10 cellular contexts compared by ENCODE assay signal in genomic region chr6:8017276-8017701, GRCh38. TPM values are rescaled to one million over a fixed set of nuclear protein-coding genes. Genes with fewer than 3 reads are reported as not detected.
DNase-seq lines count a peak whose midpoint lies in the region; ATAC-seq and TF ChIP-seq lines count a peak whose summit lies in the region.
"Had no signal": no experiment of that assay in that cellular context is flagged by ENCODE, and none has a peak within 500 bp of the region (broad histone marks: within the 10 kb centered on the region; RNA-seq: fewer than 3 reads in every experiment).

No MANE protein-coding gene starts in this region.

- no peak for ATAC-seq in activated naive CD8-positive, alpha-beta T cell treated with anti-CD3 and anti-CD28 coated beads, Interleukin-2, amount 50 U/mL, for 24 hours
- ATAC-seq in HG02870 (IDR thresholded peaks at IDR 0.05; ENCODE audit: unreplicated experiment) (peak; percentile 83), activated B cell treated with CpG ODN at 0.5 μM for 24 hours (ENCODE audit: low read depth) (peak; percentile 31)
- peak in 1 of 2 donors; percentile 63 for ATAC-seq in stimulated activated naive B cell treated with anti-CD40 and anti-IgM and Interleukin-4, amounts not matched to agents 10 μg/mL and 1 μg/mL and 100 μg/mL, for 72 hours (replicated peaks)

- no peak for TF ChIP-seq CTCF in activated B cell treated with CpG ODN at 0.5 μM for 24 hours (IDR thresholded peaks at IDR 0.05)

- peak overlapping the region; percentile 84 for H3K27ac Mint-ChIP-seq in activated naive CD8-positive, alpha-beta T cell
- no peak overlapping the region for H3K27ac Mint-ChIP-seq in activated naive CD8-positive, alpha-beta T cell treated with anti-CD3 and anti-CD28 coated beads, Interleukin-2, amount 50 U/mL, for 24 hours
- H3K27ac Mint-ChIP-seq in activated B cell treated with CpG ODN at 0.5 μM for 24 hours = peak overlapping the region; percentile 48
- peak overlapping the region; percentile 70 for H3K27ac Mint-ChIP-seq in stimulated activated naive B cell treated with anti-CD40 and anti-IgM and Interleukin-4, amounts not matched to agents 10 μg/mL and 1 μg/mL and 100 μg/mL, for 72 hours

- H3K4me3 Mint-ChIP-seq in activated naive CD8-positive, alpha-beta T cell = peak overlapping the region; percentile 79
- no peak overlapping the region for H3K4me3 Mint-ChIP-seq in activated naive CD8-positive, alpha-beta T cell treated with anti-CD3 and anti-CD28 coated beads, Interleukin-2, amount 50 U/mL, for 24 hours
- peak overlapping the region; percentile 68 for H3K4me3 Mint-ChIP-seq in activated B cell treated with CpG ODN at 0.5 μM for 24 hours
- H3K4me3 Mint-ChIP-seq in stimulated activated naive B cell treated with anti-CD40 and anti-IgM and Interleukin-4, amounts not matched to agents 10 μg/mL and 1 μg/mL and 100 μg/mL, for 72 hours = peak overlapping the region; percentile 34 to 79

- H3K36me3 Mint-ChIP-seq in activated naive CD8-positive, alpha-beta T cell = peaks cover 22% of the 10 kb centered on the region
- H3K36me3 Mint-ChIP-seq in activated naive CD8-positive, alpha-beta T cell treated with anti-CD3 and anti-CD28 coated beads, Interleukin-2, amount 50 U/mL, for 24 hours (ENCODE audit: low read depth) = peaks cover 18% of the 10 kb centered on the region
- H3K36me3 Mint-ChIP-seq in activated B cell treated with CpG ODN at 0.5 μM for 24 hours (ENCODE audit: low read depth) = peaks cover 47% of the 10 kb centered on the region
- H3K36me3 Mint-ChIP-seq in stimulated activated naive B cell treated with anti-CD40 and anti-IgM and Interleukin-4, amounts not matched to agents 10 μg/mL and 1 μg/mL and 100 μg/mL, for 72 hours = peaks cover 19 to 36% of the 10 kb centered on the region in 2 donors

- POLR2A ChIA-PET in activated B cell treated with CpG ODN at 0.5 μM for 24 hours (lab: Charles Lee) = interaction anchor here (0.6 kb wide), 1 partner anchor 919 kb away, joined by 3 read pairs; no protein-coding TSS in a partner anchor

- CTCF ChIA-PET in activated B cell treated with CpG ODN at 0.5 μM for 24 hours (lab: Charles Lee) = interaction anchor here (1.6 to 1.8 kb wide), 2 partner anchors 11 to 299 kb away, joined by 3 to 9 read pairs; no protein-coding TSS in a partner anchor

- peaks cover 10% of the 10 kb centered on the region for H3K4me1 Mint-ChIP-seq in activated naive CD8-positive, alpha-beta T cell (ENCODE audit: low read depth)
- H3K4me1 Mint-ChIP-seq in activated naive CD8-positive, alpha-beta T cell treated with anti-CD3 and anti-CD28 coated beads, Interleukin-2, amount 50 U/mL, for 24 hours = no peaks in the 10 kb centered on the region
- H3K4me1 Mint-ChIP-seq in activated B cell treated with CpG ODN at 0.5 μM for 24 hours = peaks cover 8% of the 10 kb centered on the region
- peaks cover 7 to 11% of the 10 kb centered on the region in 2 donors for H3K4me1 Mint-ChIP-seq in stimulated activated naive B cell treated with anti-CD40 and anti-IgM and Interleukin-4, amounts not matched to agents 10 μg/mL and 1 μg/mL and 100 μg/mL, for 72 hours

- H3K9me3 Mint-ChIP-seq in activated naive CD8-positive, alpha-beta T cell (ENCODE audit: low read depth) = no peaks in the 10 kb centered on the region
- no peaks in the 10 kb centered on the region for H3K9me3 Mint-ChIP-seq in activated naive CD8-positive, alpha-beta T cell treated with anti-CD3 and anti-CD28 coated beads, Interleukin-2, amount 50 U/mL, for 24 hours
- H3K9me3 Mint-ChIP-seq in activated B cell treated with CpG ODN at 0.5 μM for 24 hours = no peaks in the 10 kb centered on the region
- H3K9me3 Mint-ChIP-seq in stimulated activated naive B cell treated with anti-CD40 and anti-IgM and Interleukin-4, amounts not matched to agents 10 μg/mL and 1 μg/mL and 100 μg/mL, for 72 hours = peaks cover 0 to 4% of the 10 kb centered on the region in 2 donors

- intact Hi-C loops in activated B cell treated with CpG ODN at 0.5 μM for 24 hours (cut with micrococcal nuclease) = no loop called here

- DNase-seq in activated naive CD8-positive, alpha-beta T cell treated with anti-CD3 and anti-CD28 coated beads, Interleukin-2, amount 50 U/mL, for 24 hours = no peak
- no peak for DNase-seq in activated B cell treated with CpG ODN at 0.5 μM for 24 hours
- DNase-seq in stimulated activated naive B cell treated with anti-CD40 and anti-IgM and Interleukin-4, amounts not matched to agents 10 μg/mL and 1 μg/mL and 100 μg/mL, for 72 hours = no peak
- DNase-seq in NCI-H1092 (lab: John Stamatoyannopoulos, UW) = no peak
- DNase-seq in NCI-H2227 (lab: John Stamatoyannopoulos, UW; ENCODE audit: unreplicated experiment) = no peak
- DNase-seq in NCI-H1417 treated with DMSO at 0.1 percent for 48 hours (lab: John Stamatoyannopoulos, UW) = no peak
- DNase-seq: foreskin melanocyte, NCI-H1436 treated with DMSO at 0.1 percent for 48 hours had no signal

- no peaks in the 10 kb centered on the region for H3K27me3 Mint-ChIP-seq in activated naive CD8-positive, alpha-beta T cell
- H3K27me3 Mint-ChIP-seq in activated naive CD8-positive, alpha-beta T cell treated with anti-CD3 and anti-CD28 coated beads, Interleukin-2, amount 50 U/mL, for 24 hours = no peaks in the 10 kb centered on the region
- H3K27me3 Mint-ChIP-seq in activated B cell treated with CpG ODN at 0.5 μM for 24 hours = no peaks in the 10 kb centered on the region
- H3K27me3 Mint-ChIP-seq in stimulated activated naive B cell treated with anti-CD40 and anti-IgM and Interleukin-4, amounts not matched to agents 10 μg/mL and 1 μg/mL and 100 μg/mL, for 72 hours = no peaks in the 10 kb centered on the region

RNA-seq across cellular contexts. Expression of gene BLOC1S5, which starts 46.9 kb away (rescaled TPM):
- 13.8 and 16.8 TPM in 2 replicates for total RNA-seq in activated B cell treated with CpG ODN at 0.5 μM for 24 hours
